Comparison of ENCODE assay signal across 1 cellular context in genomic region chr10:28669227-28670173, GRCh38.
TF ChIP-seq lines count a peak whose summit lies in the region.

No MANE protein-coding gene starts in this region.

TF ChIP-seq in SK-N-SH, 30 proteins besides CTCF, POLR2A, EP300 and RAD21 (continued from another document):
- TF ChIP-seq, protein P1, sequence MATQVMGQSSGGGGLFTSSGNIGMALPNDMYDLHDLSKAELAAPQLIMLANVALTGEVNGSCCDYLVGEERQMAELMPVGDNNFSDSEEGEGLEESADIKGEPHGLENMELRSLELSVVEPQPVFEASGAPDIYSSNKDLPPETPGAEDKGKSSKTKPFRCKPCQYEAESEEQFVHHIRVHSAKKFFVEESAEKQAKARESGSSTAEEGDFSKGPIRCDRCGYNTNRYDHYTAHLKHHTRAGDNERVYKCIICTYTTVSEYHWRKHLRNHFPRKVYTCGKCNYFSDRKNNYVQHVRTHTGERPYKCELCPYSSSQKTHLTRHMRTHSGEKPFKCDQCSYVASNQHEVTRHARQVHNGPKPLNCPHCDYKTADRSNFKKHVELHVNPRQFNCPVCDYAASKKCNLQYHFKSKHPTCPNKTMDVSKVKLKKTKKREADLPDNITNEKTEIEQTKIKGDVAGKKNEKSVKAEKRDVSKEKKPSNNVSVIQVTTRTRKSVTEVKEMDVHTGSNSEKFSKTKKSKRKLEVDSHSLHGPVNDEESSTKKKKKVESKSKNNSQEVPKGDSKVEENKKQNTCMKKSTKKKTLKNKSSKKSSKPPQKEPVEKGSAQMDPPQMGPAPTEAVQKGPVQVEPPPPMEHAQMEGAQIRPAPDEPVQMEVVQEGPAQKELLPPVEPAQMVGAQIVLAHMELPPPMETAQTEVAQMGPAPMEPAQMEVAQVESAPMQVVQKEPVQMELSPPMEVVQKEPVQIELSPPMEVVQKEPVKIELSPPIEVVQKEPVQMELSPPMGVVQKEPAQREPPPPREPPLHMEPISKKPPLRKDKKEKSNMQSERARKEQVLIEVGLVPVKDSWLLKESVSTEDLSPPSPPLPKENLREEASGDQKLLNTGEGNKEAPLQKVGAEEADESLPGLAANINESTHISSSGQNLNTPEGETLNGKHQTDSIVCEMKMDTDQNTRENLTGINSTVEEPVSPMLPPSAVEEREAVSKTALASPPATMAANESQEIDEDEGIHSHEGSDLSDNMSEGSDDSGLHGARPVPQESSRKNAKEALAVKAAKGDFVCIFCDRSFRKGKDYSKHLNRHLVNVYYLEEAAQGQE (IDR thresholded peaks at IDR 0.05; ENCODE audit: low read depth, low read length), result no peak
- TF ChIP-seq JUND (IDR thresholded peaks at IDR 0.05) (no peak), GATA2 (CRISPR knock-in tag; IDR thresholded peaks at IDR 0.05) (no peak), MAX (IDR thresholded peaks at IDR 0.05; ENCODE audit: low read depth) (no peak), MXI1 (IDR thresholded peaks at IDR 0.05; ENCODE audit: low read depth, low read length) (no peak), EZH2phosphoT487 (IDR thresholded peaks at IDR 0.05; ENCODE audit: borderline replicate concordance, low read depth) (no peak), SIN3A (IDR thresholded peaks at IDR 0.05; ENCODE audit: borderline replicate concordance, low read depth, low read length) (no peak), FOSL2 (IDR thresholded peaks at IDR 0.05; ENCODE audit: borderline replicate concordance, low read depth) (no peak), FOXM1 (IDR thresholded peaks at IDR 0.05; ENCODE audit: low read depth) (no peak), NRF1 (IDR thresholded peaks at IDR 0.05; ENCODE audit: low read depth, low read length) (no peak), NFIC (IDR thresholded peaks at IDR 0.05; ENCODE audit: borderline replicate concordance) (no peak), TCF12 (IDR thresholded peaks at IDR 0.05) (no peak), TEAD4 (IDR thresholded peaks at IDR 0.05; ENCODE audit: borderline replicate concordance, insufficient read depth) (no peak), MEF2A (IDR thresholded peaks at IDR 0.05; ENCODE audit: borderline replicate concordance, low read depth) (no peak), TAF1 (IDR thresholded peaks at IDR 0.05; ENCODE audit: borderline replicate concordance, low read depth, low read length) (no peak)
- TF ChIP-seq, protein P2, sequence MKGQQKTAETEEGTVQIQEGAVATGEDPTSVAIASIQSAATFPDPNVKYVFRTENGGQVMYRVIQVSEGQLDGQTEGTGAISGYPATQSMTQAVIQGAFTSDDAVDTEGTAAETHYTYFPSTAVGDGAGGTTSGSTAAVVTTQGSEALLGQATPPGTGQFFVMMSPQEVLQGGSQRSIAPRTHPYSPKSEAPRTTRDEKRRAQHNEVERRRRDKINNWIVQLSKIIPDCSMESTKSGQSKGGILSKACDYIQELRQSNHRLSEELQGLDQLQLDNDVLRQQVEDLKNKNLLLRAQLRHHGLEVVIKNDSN (IDR thresholded peaks at IDR 0.05; ENCODE audit: borderline replicate concordance, low read depth), result no peak
